Comparison of ENCODE assay signal across 8 cellular contexts in the genomic region with DNA sequence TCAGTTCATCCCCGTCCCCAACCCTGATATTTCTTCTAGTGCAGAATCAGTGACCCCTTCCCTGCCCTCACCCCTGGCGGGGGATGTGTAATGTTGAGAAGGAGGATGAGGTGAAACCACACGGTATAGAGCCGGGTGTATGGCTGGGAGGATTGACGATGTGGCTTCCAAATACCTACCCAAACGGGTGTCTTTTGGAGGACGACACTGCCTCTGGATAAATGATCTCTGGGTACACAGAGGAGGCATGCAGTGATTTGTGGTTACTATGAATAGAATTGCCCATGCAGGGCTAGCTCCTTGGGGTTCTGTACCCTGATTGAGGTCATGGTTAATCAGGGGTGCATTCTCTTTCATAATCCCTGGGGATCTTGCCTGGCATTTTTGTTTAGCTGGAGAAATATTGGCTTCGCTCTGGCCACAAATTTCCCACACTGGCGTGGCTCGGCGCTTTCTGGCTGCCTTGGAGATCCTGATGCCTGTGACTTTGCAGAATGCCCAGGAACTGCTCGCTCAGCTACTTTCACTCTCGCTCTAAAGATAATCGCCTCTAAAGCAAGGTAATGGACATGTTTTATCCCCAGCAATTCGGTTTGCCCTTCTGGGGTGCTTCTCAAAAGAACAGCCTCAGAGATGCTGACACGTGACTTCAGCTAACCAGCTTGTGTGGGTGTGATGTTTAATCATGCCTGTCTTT.
DNase-seq lines count a peak whose midpoint lies in the region; ATAC-seq and TF ChIP-seq lines count a peak whose summit lies in the region.

No MANE protein-coding gene starts in this region.

- no peak for TF ChIP-seq POLR2A in stomach (IDR thresholded peaks at IDR 0.05)
- no peak for TF ChIP-seq POLR2A in Peyer's patch (IDR thresholded peaks at IDR 0.05)

- H3K36me3 Mint-ChIP-seq in T-helper 2 cell treated with Interferon-gamma antibody and Interleukin-4, amounts not matched to agents 5 μg/mL and 100 μg/mL, for 36 hours (ENCODE audit: low read depth) = no peaks in the 10 kb centered on the region

- peak overlapping the region; percentile 27 for H3K4me3 Mint-ChIP-seq in T-helper 2 cell treated with Interferon-gamma antibody and Interleukin-4, amounts not matched to agents 5 μg/mL and 100 μg/mL, for 36 hours

- H3K36me3 ChIP-seq in left ventricle myocardium inferior (no peaks in the 10 kb centered on the region), stomach (no peaks in the 10 kb centered on the region), Peyer's patch (no peaks in the 10 kb centered on the region)

- no peak for TF ChIP-seq EP300 in stomach (IDR thresholded peaks at IDR 0.05)

- WGBS in stomach, 5 donors = 49 to 61% (median 54%) methylated on average over 16 of the region's 16 CpGs

- H3K9me3 ChIP-seq in left ventricle myocardium inferior (replicated peaks) = no peaks in the 10 kb centered on the region
- no peaks in the 10 kb centered on the region for H3K9me3 ChIP-seq in stomach
- no peaks in the 10 kb centered on the region for H3K9me3 ChIP-seq in Peyer's patch

- DNase-seq in NCI-H748 (lab: John Stamatoyannopoulos, UW; ENCODE audit: unreplicated experiment) (peak; percentile 45), NCI-H748 treated with DMSO at 0.1 percent for 48 hours (lab: John Stamatoyannopoulos, UW) (no peak), left ventricle myocardium inferior (no peak), stomach (no peak), Peyer's patch (no peak), NCI-H2081 treated with DMSO at 0.1 percent for 48 hours (lab: John Stamatoyannopoulos, UW) (no peak)
- no peak for DNase-seq in T-helper 2 cell treated with Interferon-gamma antibody and Interleukin-4, amounts not matched to agents 5 μg/mL and 100 μg/mL, for 36 hours (ENCODE audit: low spot score)

- TF ChIP-seq CTCF in left ventricle myocardium inferior (IDR thresholded peaks at IDR 0.05; ENCODE audit: borderline replicate concordance) = no peak
- TF ChIP-seq CTCF in stomach (IDR thresholded peaks at IDR 0.05) = no peak
- TF ChIP-seq CTCF in Peyer's patch (IDR thresholded peaks at IDR 0.05) = no peak

- intact Hi-C loops in left ventricle myocardium inferior (cut with micrococcal nuclease) = no loop called here
- intact Hi-C loops in stomach (cut with DNase I; ENCODE audit: low total_unique reads) = no loop called here

- H3K4me1 ChIP-seq in left ventricle myocardium inferior = peaks cover 95% of the 10 kb centered on the region
- peaks cover 0 to 10% (median 4%) of the 10 kb centered on the region in 4 donors for H3K4me1 ChIP-seq in stomach
- no peaks in the 10 kb centered on the region for H3K4me1 ChIP-seq in Peyer's patch

- ATAC-seq in HG03469 (IDR thresholded peaks at IDR 0.05; ENCODE audit: unreplicated experiment) = no peak

- H3K9me3 Mint-ChIP-seq in T-helper 2 cell treated with Interferon-gamma antibody and Interleukin-4, amounts not matched to agents 5 μg/mL and 100 μg/mL, for 36 hours = no peaks in the 10 kb centered on the region

- peak overlapping the region; percentile 83 for H3K27ac ChIP-seq in left ventricle myocardium inferior (replicated peaks)
- H3K27ac ChIP-seq in stomach = no peak overlapping the region
- no peak overlapping the region for H3K27ac ChIP-seq in Peyer's patch

- H3K4me1 Mint-ChIP-seq in T-helper 2 cell treated with Interferon-gamma antibody and Interleukin-4, amounts not matched to agents 5 μg/mL and 100 μg/mL, for 36 hours (ENCODE audit: low read depth) = peaks cover 8% of the 10 kb centered on the region

- H3K27me3 ChIP-seq in left ventricle myocardium inferior (ENCODE audit: low read depth) (no peaks in the 10 kb centered on the region), stomach (peaks cover 0 to 23% (median 0%) of the 10 kb centered on the region in 3 donors), Peyer's patch (no peaks in the 10 kb centered on the region)

- H3K27ac Mint-ChIP-seq in T-helper 2 cell treated with Interferon-gamma antibody and Interleukin-4, amounts not matched to agents 5 μg/mL and 100 μg/mL, for 36 hours = no peak overlapping the region

- peak overlapping the region; percentile 40 for H3K4me3 ChIP-seq in left ventricle myocardium inferior
- peak overlapping the region in 3 of 4 donors; percentile 21 to 27 (median 24) for H3K4me3 ChIP-seq in stomach
- peak overlapping the region in 1 of 4 donors; percentile 24 for H3K4me3 ChIP-seq in Peyer's patch

- H3K27me3 Mint-ChIP-seq in T-helper 2 cell treated with Interferon-gamma antibody and Interleukin-4, amounts not matched to agents 5 μg/mL and 100 μg/mL, for 36 hours (ENCODE audit: low read depth) = peaks cover 37% of the 10 kb centered on the region
